Comparison of ENCODE assay signal across 8 cellular contexts in the genomic region with DNA sequence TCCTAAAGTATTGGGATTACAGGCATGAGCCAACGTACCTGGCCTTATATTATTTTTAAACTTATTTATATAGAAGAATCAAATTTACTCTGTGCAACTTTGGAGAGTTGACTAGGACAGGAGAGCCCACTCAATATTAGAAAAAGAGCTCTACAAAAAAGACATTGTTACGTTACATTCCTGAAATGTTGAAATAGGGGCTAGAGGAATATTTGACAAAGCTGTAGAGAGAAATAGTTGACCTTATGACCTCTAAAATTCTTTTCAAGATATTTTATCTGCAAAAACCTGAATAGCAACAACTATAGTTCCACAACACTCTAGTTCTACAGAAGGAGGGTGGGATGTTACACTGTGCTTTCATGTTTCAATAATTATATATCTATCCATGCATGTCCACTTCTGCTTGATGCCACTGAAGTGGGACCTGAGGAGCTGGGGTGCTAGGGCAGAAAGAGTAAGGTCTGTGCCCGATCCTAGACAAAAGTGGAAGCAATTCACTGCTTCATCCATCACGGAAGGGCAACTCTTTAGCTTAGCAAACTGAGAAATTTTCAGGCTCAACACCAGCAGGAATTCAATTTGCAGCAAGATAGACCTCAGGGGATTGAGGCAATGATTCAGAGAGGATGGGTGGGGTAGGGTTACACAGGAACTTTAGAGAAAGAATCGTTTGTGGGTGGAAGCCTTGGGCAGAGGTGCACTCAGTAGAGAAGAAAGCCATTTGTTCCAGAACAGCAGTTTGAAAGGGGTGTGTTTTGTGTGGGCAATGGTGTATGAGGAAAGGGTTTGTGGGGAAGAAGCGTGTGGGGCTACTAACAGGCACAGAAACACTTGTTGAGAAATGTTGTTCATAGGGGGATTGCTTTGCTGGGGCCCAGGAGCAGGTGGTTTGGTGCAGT. TPM values are rescaled to one million over a fixed set of nuclear protein-coding genes. Genes with fewer than 3 reads are reported as not detected.
DNase-seq lines count a peak whose midpoint lies in the region; ATAC-seq and TF ChIP-seq lines count a peak whose summit lies in the region.

No MANE protein-coding gene starts in this region.

- peak overlapping the region; percentile 78 to 92 (median 89) for H3K27ac Mint-ChIP-seq in CD4-positive, CD25-positive, alpha-beta regulatory T cell

- DNase-seq in CD4-positive, CD25-positive, alpha-beta regulatory T cell, result peak in 1 of 3 donors; percentile 72
- DNase-seq in NCI-H69 (lab: John Stamatoyannopoulos, UW), result peak; percentile 3
- DNase-seq in fibroblast of mammary gland (ENCODE audit: low read depth), result peak; percentile 57
- no peak for DNase-seq in 8988T
- DNase-seq in stimulated activated CD4-positive, alpha-beta T cell treated with anti-CD3 and anti-CD28 coated beads, Interleukin-2, amount 100 ng/mL, for 24 hours, result no peak
- no peak for DNase-seq in NCI-H510A (lab: John Stamatoyannopoulos, UW)

- H3K4me3 ChIP-seq in CD4-positive, CD25-positive, alpha-beta regulatory T cell (ENCODE audit: low read depth, low read length), result peak overlapping the region; percentile 58
- no peak overlapping the region for H3K4me3 ChIP-seq in fibroblast of mammary gland (ENCODE audit: control insufficient read depth, low read depth, low read length)

- H3K9me3 ChIP-seq in CD4-positive, CD25-positive, alpha-beta regulatory T cell (ENCODE audit: control insufficient read depth in 2 of 2, low read length in 2 of 2), result no peaks in the 10 kb centered on the region

- no peaks in the 10 kb centered on the region for H3K36me3 Mint-ChIP-seq in CD4-positive, CD25-positive, alpha-beta regulatory T cell

- H3K4me1 Mint-ChIP-seq in CD4-positive, CD25-positive, alpha-beta regulatory T cell, result peaks cover 15 to 51% (median 30%) of the 10 kb centered on the region in 4 donors

- no peak overlapping the region for H3K27ac ChIP-seq in CD4-positive, CD25-positive, alpha-beta regulatory T cell (ENCODE audit: insufficient read depth, low read length, poor library complexity, severe bottlenecking)

- no peak for TF ChIP-seq CTCF in fibroblast of mammary gland (conservative IDR thresholded peaks at IDR 0.05; ENCODE audit: control insufficient read depth, insufficient read depth, low read depth, low read length)

- peaks cover 5% of the 10 kb centered on the region for H3K27me3 ChIP-seq in CD4-positive, CD25-positive, alpha-beta regulatory T cell (ENCODE audit: control insufficient read depth, insufficient read depth, low read length)

- peak; percentile 79 to 89 for ATAC-seq in CD4-positive, CD25-positive, alpha-beta regulatory T cell (ENCODE audit: low read depth in 2 of 2)
- peak; percentile 53 for ATAC-seq in GM19463 (IDR thresholded peaks at IDR 0.05; ENCODE audit: unreplicated experiment)
- ATAC-seq in HG03378 (IDR thresholded peaks at IDR 0.05; ENCODE audit: unreplicated experiment), result no peak

- peaks cover 24% of the 10 kb centered on the region for H3K4me1 ChIP-seq in CD4-positive, CD25-positive, alpha-beta regulatory T cell (ENCODE audit: control insufficient read depth, insufficient read depth, low read length, poor library complexity, severe bottlenecking)

- H3K27me3 Mint-ChIP-seq in CD4-positive, CD25-positive, alpha-beta regulatory T cell, result peaks cover 16% of the 10 kb centered on the region

- H3K36me3 ChIP-seq in CD4-positive, CD25-positive, alpha-beta regulatory T cell (ENCODE audit: control insufficient read depth, insufficient read depth, low read length), result no peaks in the 10 kb centered on the region

- peak overlapping the region in 2 of 4 donors; percentile 72 to 74 for H3K4me3 Mint-ChIP-seq in CD4-positive, CD25-positive, alpha-beta regulatory T cell

- H3K9me3 Mint-ChIP-seq in CD4-positive, CD25-positive, alpha-beta regulatory T cell, result peaks cover 0 to 5% (median 0%) of the 10 kb centered on the region in 7 donors

RNA-seq across cellular contexts. Expression of a gene that starts 16.0 kb away (rescaled TPM):
- not detected for total RNA-seq in CD4-positive, CD25-positive, alpha-beta regulatory T cell
- under 1 TPM in 1 of 4 donors, not detected in 3; 0.33 TPM for polyA plus RNA-seq in CD4-positive, CD25-positive, alpha-beta regulatory T cell

RNA-seq across cellular contexts. Expression of a gene that starts 20.1 kb away (rescaled TPM):
- total RNA-seq in CD4-positive, CD25-positive, alpha-beta regulatory T cell, result 33.4 TPM
- 10 to 100 TPM; 28.8 to 42.5 (median 40.3) TPM for polyA plus RNA-seq in CD4-positive, CD25-positive, alpha-beta regulatory T cell

RNA-seq across cellular contexts. Expression of a gene that starts 28.1 kb away (rescaled TPM):
- 65.6 TPM for total RNA-seq in CD4-positive, CD25-positive, alpha-beta regulatory T cell
- 10 to 100 TPM; 24.7 to 38.3 (median 30.4) TPM for polyA plus RNA-seq in CD4-positive, CD25-positive, alpha-beta regulatory T cell

RNA-seq across cellular contexts. Expression of a gene that starts 34.3 kb away (rescaled TPM):
- total RNA-seq in CD4-positive, CD25-positive, alpha-beta regulatory T cell, result 72.6 TPM
- polyA plus RNA-seq in CD4-positive, CD25-positive, alpha-beta regulatory T cell, result 100 to 1,000 TPM in 2 of 4 donors, 10 to 100 TPM in 2; 81.8 to 121 (median 101) TPM

RNA-seq across cellular contexts. Expression of a gene that starts 34.7 kb away (rescaled TPM):
- 40.8 TPM for total RNA-seq in CD4-positive, CD25-positive, alpha-beta regulatory T cell
- 10 to 100 TPM; 27.3 to 34.2 (median 32.9) TPM for polyA plus RNA-seq in CD4-positive, CD25-positive, alpha-beta regulatory T cell

Comparison
In these comparisons a context has a peak if more than half of its experiments do, and no peak if none do; other contexts are left out.
1. DNase-seq: peak in NCI-H69 (single experiment) and fibroblast of mammary gland (single experiment); none in 8988T (single experiment), stimulated activated CD4-positive, alpha-beta T cell treated with anti-CD3 and anti-CD28 coated beads, Interleukin-2, amount 100 ng/mL, for 24 hours (0 of 2) and NCI-H510A (single experiment).